Comparison of ENCODE assay signal across 1 cellular context in genomic region chr19:58543826-58544590, GRCh38.
TF ChIP-seq lines count a peak whose summit lies in the region.

TSS of gene TRIM28 (plus strand) at chr19:58544064. CDS start at chr19:58544758, 694 bp downstream.

TF ChIP-seq in K562, 482 proteins besides CTCF, POLR2A, EP300 and RAD21 (continued from another document and continues in another):
- TF ChIP-seq, protein P1, sequence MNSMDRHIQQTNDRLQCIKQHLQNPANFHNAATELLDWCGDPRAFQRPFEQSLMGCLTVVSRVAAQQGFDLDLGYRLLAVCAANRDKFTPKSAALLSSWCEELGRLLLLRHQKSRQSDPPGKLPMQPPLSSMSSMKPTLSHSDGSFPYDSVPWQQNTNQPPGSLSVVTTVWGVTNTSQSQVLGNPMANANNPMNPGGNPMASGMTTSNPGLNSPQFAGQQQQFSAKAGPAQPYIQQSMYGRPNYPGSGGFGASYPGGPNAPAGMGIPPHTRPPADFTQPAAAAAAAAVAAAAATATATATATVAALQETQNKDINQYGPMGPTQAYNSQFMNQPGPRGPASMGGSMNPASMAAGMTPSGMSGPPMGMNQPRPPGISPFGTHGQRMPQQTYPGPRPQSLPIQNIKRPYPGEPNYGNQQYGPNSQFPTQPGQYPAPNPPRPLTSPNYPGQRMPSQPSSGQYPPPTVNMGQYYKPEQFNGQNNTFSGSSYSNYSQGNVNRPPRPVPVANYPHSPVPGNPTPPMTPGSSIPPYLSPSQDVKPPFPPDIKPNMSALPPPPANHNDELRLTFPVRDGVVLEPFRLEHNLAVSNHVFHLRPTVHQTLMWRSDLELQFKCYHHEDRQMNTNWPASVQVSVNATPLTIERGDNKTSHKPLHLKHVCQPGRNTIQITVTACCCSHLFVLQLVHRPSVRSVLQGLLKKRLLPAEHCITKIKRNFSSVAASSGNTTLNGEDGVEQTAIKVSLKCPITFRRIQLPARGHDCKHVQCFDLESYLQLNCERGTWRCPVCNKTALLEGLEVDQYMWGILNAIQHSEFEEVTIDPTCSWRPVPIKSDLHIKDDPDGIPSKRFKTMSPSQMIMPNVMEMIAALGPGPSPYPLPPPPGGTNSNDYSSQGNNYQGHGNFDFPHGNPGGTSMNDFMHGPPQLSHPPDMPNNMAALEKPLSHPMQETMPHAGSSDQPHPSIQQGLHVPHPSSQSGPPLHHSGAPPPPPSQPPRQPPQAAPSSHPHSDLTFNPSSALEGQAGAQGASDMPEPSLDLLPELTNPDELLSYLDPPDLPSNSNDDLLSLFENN (IDR thresholded peaks at IDR 0.05; ENCODE audit: low read depth in 2 of 2, low read length in 2 of 2), result peak in 1 of 2 experiments; percentile 79; a peak in 2 of 4 replicates
- TF ChIP-seq PML (IDR thresholded peaks at IDR 0.05; ENCODE audit: low read length), result peak; percentile 77
- TF ChIP-seq KAT7 (CRISPR knock-in tag; IDR thresholded peaks at IDR 0.05; ENCODE audit: borderline replicate concordance), result 0 out of 2 replicates have a peak, but pooled peaks have one; percentile 14
- TF ChIP-seq CCNT2 (IDR thresholded peaks at IDR 0.05; ENCODE audit: borderline replicate concordance, extremely low read depth, insufficient read length, low read depth, low read length), result peak; percentile 54
- TF ChIP-seq SP2 (IDR thresholded peaks at IDR 0.05; ENCODE audit: extremely low read depth, low read depth, low read length, poor library complexity, severe bottlenecking), result no peak
- TF ChIP-seq GTF2F1 (IDR thresholded peaks at IDR 0.05; ENCODE audit: low read depth, low read length), result peak; percentile 94
- peak; percentile 19 for TF ChIP-seq NEUROD1 (IDR thresholded peaks at IDR 0.05; ENCODE audit: borderline replicate concordance, low read depth, low read length, partially characterized antibody)
- TF ChIP-seq BRD9 (IDR thresholded peaks at IDR 0.05; ENCODE audit: low read depth, partially characterized antibody), result no peak
- TF ChIP-seq, protein P2, sequence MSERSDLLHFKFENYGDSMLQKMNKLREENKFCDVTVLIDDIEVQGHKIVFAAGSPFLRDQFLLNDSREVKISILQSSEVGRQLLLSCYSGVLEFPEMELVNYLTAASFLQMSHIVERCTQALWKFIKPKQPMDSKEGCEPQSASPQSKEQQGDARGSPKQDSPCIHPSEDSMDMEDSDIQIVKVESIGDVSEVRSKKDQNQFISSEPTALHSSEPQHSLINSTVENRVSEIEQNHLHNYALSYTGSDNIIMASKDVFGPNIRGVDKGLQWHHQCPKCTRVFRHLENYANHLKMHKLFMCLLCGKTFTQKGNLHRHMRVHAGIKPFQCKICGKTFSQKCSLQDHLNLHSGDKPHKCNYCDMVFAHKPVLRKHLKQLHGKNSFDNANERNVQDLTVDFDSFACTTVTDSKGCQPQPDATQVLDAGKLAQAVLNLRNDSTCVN (CRISPR knock-in tag; IDR thresholded peaks at IDR 0.05), result no peak
- no peak for TF ChIP-seq HES1 (IDR thresholded peaks at IDR 0.05; ENCODE audit: low read depth)
- peak in 1 of 2 experiments; percentile 39; a peak in 2 of 4 replicates for TF ChIP-seq RCOR1 (IDR thresholded peaks at IDR 0.05; ENCODE audit: borderline replicate concordance in 1 of 2, low read depth in 2 of 2, low read length in 2 of 2)
- peak; percentile 61; the same call in 1 of the 2 replicates for TF ChIP-seq E2F1 (CRISPR knock-in tag; IDR thresholded peaks at IDR 0.05)
- TF ChIP-seq ATF7 (IDR thresholded peaks at IDR 0.05), result peak; percentile 97
- peak; percentile 84 for TF ChIP-seq LCOR (CRISPR knock-in tag; IDR thresholded peaks at IDR 0.05)
- peak; percentile 93 for TF ChIP-seq SP1 (CRISPR knock-in tag; IDR thresholded peaks at IDR 0.05)
- TF ChIP-seq ZNF184 (CRISPR knock-in tag; IDR thresholded peaks at IDR 0.05), result no peak
- peak; percentile 85; the same call in 1 of the 2 replicates for TF ChIP-seq E2F3 (CRISPR knock-in tag; IDR thresholded peaks at IDR 0.05)
- TF ChIP-seq SMAD1 (IDR thresholded peaks at IDR 0.05; ENCODE audit: low read depth, low read length, partially characterized antibody), result peak; percentile 68
- peak; percentile 26; the same call in 1 of the 2 replicates for TF ChIP-seq CHD2 (IDR thresholded peaks at IDR 0.05; ENCODE audit: low read depth, low read length)
- no peak for TF ChIP-seq HMG20B (CRISPR knock-in tag; IDR thresholded peaks at IDR 0.05)
- TF ChIP-seq, protein P3, sequence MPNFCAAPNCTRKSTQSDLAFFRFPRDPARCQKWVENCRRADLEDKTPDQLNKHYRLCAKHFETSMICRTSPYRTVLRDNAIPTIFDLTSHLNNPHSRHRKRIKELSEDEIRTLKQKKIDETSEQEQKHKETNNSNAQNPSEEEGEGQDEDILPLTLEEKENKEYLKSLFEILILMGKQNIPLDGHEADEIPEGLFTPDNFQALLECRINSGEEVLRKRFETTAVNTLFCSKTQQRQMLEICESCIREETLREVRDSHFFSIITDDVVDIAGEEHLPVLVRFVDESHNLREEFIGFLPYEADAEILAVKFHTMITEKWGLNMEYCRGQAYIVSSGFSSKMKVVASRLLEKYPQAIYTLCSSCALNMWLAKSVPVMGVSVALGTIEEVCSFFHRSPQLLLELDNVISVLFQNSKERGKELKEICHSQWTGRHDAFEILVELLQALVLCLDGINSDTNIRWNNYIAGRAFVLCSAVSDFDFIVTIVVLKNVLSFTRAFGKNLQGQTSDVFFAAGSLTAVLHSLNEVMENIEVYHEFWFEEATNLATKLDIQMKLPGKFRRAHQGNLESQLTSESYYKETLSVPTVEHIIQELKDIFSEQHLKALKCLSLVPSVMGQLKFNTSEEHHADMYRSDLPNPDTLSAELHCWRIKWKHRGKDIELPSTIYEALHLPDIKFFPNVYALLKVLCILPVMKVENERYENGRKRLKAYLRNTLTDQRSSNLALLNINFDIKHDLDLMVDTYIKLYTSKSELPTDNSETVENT (CRISPR knock-in tag; IDR thresholded peaks at IDR 0.05), result peak; percentile 87
- TF ChIP-seq PRPF4 (IDR thresholded peaks at IDR 0.05; ENCODE audit: insufficient read depth, low read depth, low read length, poor library complexity, severe bottlenecking), result peak; percentile 74
- TF ChIP-seq, protein P4, sequence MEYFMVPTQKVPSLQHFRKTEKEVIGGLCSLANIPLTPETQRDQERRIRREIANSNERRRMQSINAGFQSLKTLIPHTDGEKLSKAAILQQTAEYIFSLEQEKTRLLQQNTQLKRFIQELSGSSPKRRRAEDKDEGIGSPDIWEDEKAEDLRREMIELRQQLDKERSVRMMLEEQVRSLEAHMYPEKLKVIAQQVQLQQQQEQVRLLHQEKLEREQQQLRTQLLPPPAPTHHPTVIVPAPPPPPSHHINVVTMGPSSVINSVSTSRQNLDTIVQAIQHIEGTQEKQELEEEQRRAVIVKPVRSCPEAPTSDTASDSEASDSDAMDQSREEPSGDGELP (CRISPR knock-in tag; IDR thresholded peaks at IDR 0.05; ENCODE audit: borderline replicate concordance), result peak; percentile 79; the same call in 1 of the 2 replicates
- TF ChIP-seq ZNF146 (CRISPR knock-in tag; IDR thresholded peaks at IDR 0.05; ENCODE audit: unreplicated experiment), result no peak
- peak; percentile 99 for TF ChIP-seq POLR2G (IDR thresholded peaks at IDR 0.05; ENCODE audit: low read depth, low read length)
- no peak for TF ChIP-seq USF2 (CRISPR knock-in tag; IDR thresholded peaks at IDR 0.05)
- peak; percentile 98 for TF ChIP-seq NRF1 (conservative IDR thresholded peaks at IDR 0.05 in 1 of 2, IDR thresholded peaks at IDR 0.05 in 1 of 2)
- TF ChIP-seq TEAD1 (CRISPR knock-in tag; IDR thresholded peaks at IDR 0.05), result no peak; a peak in 1 of 4 replicates
- peak; percentile 84 for TF ChIP-seq ZBTB2 (IDR thresholded peaks at IDR 0.05)
- TF ChIP-seq PHB (CRISPR knock-in tag; IDR thresholded peaks at IDR 0.05), result no peak
- TF ChIP-seq TBP (optimal IDR thresholded peaks at IDR 0.05; ENCODE audit: low read depth, low read length), result peak; percentile 98
- no peak; the same call in 1 of the 2 replicates for TF ChIP-seq TAF7 (tag; IDR thresholded peaks at IDR 0.05)
- no peak for TF ChIP-seq ZNF174 (CRISPR knock-in tag; IDR thresholded peaks at IDR 0.05)
- TF ChIP-seq, protein P5, sequence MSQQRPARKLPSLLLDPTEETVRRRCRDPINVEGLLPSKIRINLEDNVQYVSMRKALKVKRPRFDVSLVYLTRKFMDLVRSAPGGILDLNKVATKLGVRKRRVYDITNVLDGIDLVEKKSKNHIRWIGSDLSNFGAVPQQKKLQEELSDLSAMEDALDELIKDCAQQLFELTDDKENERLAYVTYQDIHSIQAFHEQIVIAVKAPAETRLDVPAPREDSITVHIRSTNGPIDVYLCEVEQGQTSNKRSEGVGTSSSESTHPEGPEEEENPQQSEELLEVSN (IDR thresholded peaks at IDR 0.05; ENCODE audit: borderline replicate concordance in 1 of 2, extremely low read depth in 1 of 2, insufficient read depth in 1 of 2, insufficient read length in 1 of 2, low read depth in 1 of 2, low read length in 1 of 2, poor library complexity in 1 of 2, severe bottlenecking in 1 of 2), result peak in 1 of 2 experiments; percentile 87
- TF ChIP-seq RBM22 (IDR thresholded peaks at IDR 0.05; ENCODE audit: low read depth, low read length, poor library complexity, severe bottlenecking), result no peak
- TF ChIP-seq NR2C2 (CRISPR knock-in tag; IDR thresholded peaks at IDR 0.05), result peak; percentile 20; the same call in 1 of the 2 replicates
- peak; percentile 59 for TF ChIP-seq NR2C2 (tag; IDR thresholded peaks at IDR 0.05)
- TF ChIP-seq ERF (CRISPR knock-in tag; IDR thresholded peaks at IDR 0.05), result peak; percentile 96
- no peak for TF ChIP-seq HDAC3 (IDR thresholded peaks at IDR 0.05; ENCODE audit: borderline replicate concordance, partially characterized antibody)
- no peak for TF ChIP-seq RAD51 (IDR thresholded peaks at IDR 0.05; ENCODE audit: borderline replicate concordance, low read depth)
- TF ChIP-seq, protein P6, sequence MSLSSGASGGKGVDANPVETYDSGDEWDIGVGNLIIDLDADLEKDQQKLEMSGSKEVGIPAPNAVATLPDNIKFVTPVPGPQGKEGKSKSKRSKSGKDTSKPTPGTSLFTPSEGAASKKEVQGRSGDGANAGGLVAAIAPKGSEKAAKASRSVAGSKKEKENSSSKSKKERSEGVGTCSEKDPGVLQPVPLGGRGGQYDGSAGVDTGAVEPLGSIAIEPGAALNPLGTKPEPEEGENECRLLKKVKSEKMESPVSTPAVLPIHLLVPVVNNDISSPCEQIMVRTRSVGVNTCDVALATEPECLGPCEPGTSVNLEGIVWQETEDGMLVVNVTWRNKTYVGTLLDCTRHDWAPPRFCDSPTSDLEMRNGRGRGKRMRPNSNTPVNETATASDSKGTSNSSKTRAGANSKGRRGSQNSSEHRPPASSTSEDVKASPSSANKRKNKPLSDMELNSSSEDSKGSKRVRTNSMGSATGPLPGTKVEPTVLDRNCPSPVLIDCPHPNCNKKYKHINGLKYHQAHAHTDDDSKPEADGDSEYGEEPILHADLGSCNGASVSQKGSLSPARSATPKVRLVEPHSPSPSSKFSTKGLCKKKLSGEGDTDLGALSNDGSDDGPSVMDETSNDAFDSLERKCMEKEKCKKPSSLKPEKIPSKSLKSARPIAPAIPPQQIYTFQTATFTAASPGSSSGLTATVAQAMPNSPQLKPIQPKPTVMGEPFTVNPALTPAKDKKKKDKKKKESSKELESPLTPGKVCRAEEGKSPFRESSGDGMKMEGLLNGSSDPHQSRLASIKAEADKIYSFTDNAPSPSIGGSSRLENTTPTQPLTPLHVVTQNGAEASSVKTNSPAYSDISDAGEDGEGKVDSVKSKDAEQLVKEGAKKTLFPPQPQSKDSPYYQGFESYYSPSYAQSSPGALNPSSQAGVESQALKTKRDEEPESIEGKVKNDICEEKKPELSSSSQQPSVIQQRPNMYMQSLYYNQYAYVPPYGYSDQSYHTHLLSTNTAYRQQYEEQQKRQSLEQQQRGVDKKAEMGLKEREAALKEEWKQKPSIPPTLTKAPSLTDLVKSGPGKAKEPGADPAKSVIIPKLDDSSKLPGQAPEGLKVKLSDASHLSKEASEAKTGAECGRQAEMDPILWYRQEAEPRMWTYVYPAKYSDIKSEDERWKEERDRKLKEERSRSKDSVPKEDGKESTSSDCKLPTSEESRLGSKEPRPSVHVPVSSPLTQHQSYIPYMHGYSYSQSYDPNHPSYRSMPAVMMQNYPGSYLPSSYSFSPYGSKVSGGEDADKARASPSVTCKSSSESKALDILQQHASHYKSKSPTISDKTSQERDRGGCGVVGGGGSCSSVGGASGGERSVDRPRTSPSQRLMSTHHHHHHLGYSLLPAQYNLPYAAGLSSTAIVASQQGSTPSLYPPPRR (CRISPR knock-in tag; IDR thresholded peaks at IDR 0.05; ENCODE audit: borderline replicate concordance), result no peak
- 0 out of 2 replicates have a peak, but pooled peaks have one; percentile 23 for TF ChIP-seq ZBTB17 (CRISPR knock-in tag; IDR thresholded peaks at IDR 0.05)
- peak; percentile 66 for TF ChIP-seq CTBP1 (IDR thresholded peaks at IDR 0.05; ENCODE audit: borderline replicate concordance)
- no peak for TF ChIP-seq MYBL2 (IDR thresholded peaks at IDR 0.05; ENCODE audit: low read depth)
- TF ChIP-seq MYBL2 (CRISPR knock-in tag; IDR thresholded peaks at IDR 0.05; ENCODE audit: borderline replicate concordance), result no peak
- peak in 2 of 3 experiments; percentile 52 to 69 for TF ChIP-seq YY1 (IDR thresholded peaks at IDR 0.05; ENCODE audit: borderline replicate concordance in 1 of 3, control insufficient read depth in 1 of 3, extremely low read depth in 1 of 3, insufficient read depth in 3 of 3, insufficient read length in 1 of 3, insufficient replicate concordance in 2 of 3, low read depth in 1 of 3, low read length in 2 of 3)
